8 cellular contexts compared by ENCODE assay signal in genomic region chr5:181258576-181258975, GRCh38. TPM values are rescaled to one million over a fixed set of nuclear protein-coding genes. Genes with fewer than 3 reads are reported as not detected.
DNase-seq lines count a peak whose midpoint lies in the region; ATAC-seq and TF ChIP-seq lines count a peak whose summit lies in the region.

No MANE protein-coding gene starts in this region.

- no peaks in the 10 kb centered on the region for H3F3A ChIP-seq in Loucy (ENCODE audit: low read depth)
- no peaks in the 10 kb centered on the region for H3F3A ChIP-seq in neural cell (ENCODE audit: insufficient read depth, low read length, poor library complexity, severe bottlenecking)

- H3K79me2 ChIP-seq in Loucy (ENCODE audit: insufficient read depth, low read length), result peaks cover 59% of the 10 kb centered on the region
- H3K79me2 ChIP-seq in neural cell (replicated peaks; ENCODE audit: insufficient read depth, low read length), result peaks cover 65% of the 10 kb centered on the region

- peaks cover 43 to 69% (median 53%) of the 10 kb centered on the region in 10 experiments for H3K4me1 ChIP-seq in BLaER1 treated with 17β-estradiol and CSF1 and Interleukin-3, amounts not matched to agents 10 nM and 100 nM
- H3K4me1 ChIP-seq in Loucy (ENCODE audit: insufficient read depth, low read length, poor library complexity, severe bottlenecking) (peaks cover 25% of the 10 kb centered on the region), duodenal mucosa (ENCODE audit: control insufficient read depth in 1 of 2, insufficient read depth in 2 of 2, low read length in 2 of 2) (peaks cover 38 to 44% of the 10 kb centered on the region in 2 donors), Peyer's patch (peaks cover 0 to 37% (median 15%) of the 10 kb centered on the region in 4 donors)

- no peaks in the 10 kb centered on the region for H3K9me3 ChIP-seq in BLaER1 treated with 17β-estradiol and CSF1 and Interleukin-3, amounts not matched to agents 10 nM and 100 nM (replicated peaks in 1 of 11)
- H3K9me3 ChIP-seq in Loucy (ENCODE audit: insufficient read depth, low read depth, low read length), result no peaks in the 10 kb centered on the region
- no peaks in the 10 kb centered on the region for H3K9me3 ChIP-seq in duodenal mucosa (ENCODE audit: control insufficient read depth in 1 of 2, low read length in 2 of 2)
- no peaks in the 10 kb centered on the region for H3K9me3 ChIP-seq in neural cell (ENCODE audit: low read length)
- no peaks in the 10 kb centered on the region for H3K9me3 ChIP-seq in Peyer's patch

- peaks cover 54 to 79% (median 68%) of the 10 kb centered on the region in 11 experiments; a peak in 20 of 22 replicates for H4K20me1 ChIP-seq in BLaER1 treated with 17β-estradiol and CSF1 and Interleukin-3, amounts not matched to agents 10 nM and 100 nM
- H4K20me1 ChIP-seq in Loucy (ENCODE audit: insufficient read depth, low read length, poor library complexity, severe bottlenecking) (peaks cover 13% of the 10 kb centered on the region), neural cell (ENCODE audit: insufficient read depth) (no peaks in the 10 kb centered on the region)

- H3K4me2 ChIP-seq in BLaER1 treated with 17β-estradiol and CSF1 and Interleukin-3, amounts not matched to agents 10 nM and 100 nM, result peak overlapping the region; percentile 93 to 100 (median 99)
- H3K4me2 ChIP-seq in Loucy (ENCODE audit: low read depth, low read length, poor library complexity, severe bottlenecking) (peak overlapping the region; percentile 97), neural cell (ENCODE audit: low read length) (peak overlapping the region; percentile 90)

- no peak for ATAC-seq in GM19452 (IDR thresholded peaks at IDR 0.05; ENCODE audit: unreplicated experiment)

- H2AFZ ChIP-seq in Loucy (ENCODE audit: low read length), result no peak overlapping the region
- no peak overlapping the region for H2AFZ ChIP-seq in neural cell (ENCODE audit: low read depth, low read length)

- H3K36me3 ChIP-seq in BLaER1 treated with 17β-estradiol and CSF1 and Interleukin-3, amounts not matched to agents 10 nM and 100 nM, result peaks cover 44 to 58% (median 50%) of the 10 kb centered on the region in 11 experiments
- H3K36me3 ChIP-seq in Loucy (ENCODE audit: insufficient read depth, low read length), result no peaks in the 10 kb centered on the region
- H3K36me3 ChIP-seq in duodenal mucosa (ENCODE audit: control insufficient read depth in 1 of 2, insufficient read depth in 2 of 2, low read length in 2 of 2), result peaks cover 11 to 15% of the 10 kb centered on the region in 2 donors
- no peaks in the 10 kb centered on the region for H3K36me3 ChIP-seq in neural cell (ENCODE audit: insufficient read depth, low read length)
- H3K36me3 ChIP-seq in Peyer's patch, result peaks cover 0 to 26% (median 0%) of the 10 kb centered on the region in 3 donors

- no peaks in the 10 kb centered on the region for H3K27me3 ChIP-seq in BLaER1 treated with 17β-estradiol and CSF1 and Interleukin-3, amounts not matched to agents 10 nM and 100 nM
- H3K27me3 ChIP-seq in Loucy (ENCODE audit: insufficient read depth, low read length, poor library complexity, severe bottlenecking) (no peaks in the 10 kb centered on the region), duodenal mucosa (ENCODE audit: control insufficient read depth in 1 of 2, insufficient read depth in 2 of 2, low read length in 2 of 2) (no peaks in the 10 kb centered on the region), neural cell (ENCODE audit: insufficient read depth, low read depth, low read length) (no peaks in the 10 kb centered on the region), Peyer's patch (no peaks in the 10 kb centered on the region)

- TF ChIP-seq CTCF in Loucy (conservative IDR thresholded peaks at IDR 0.05; ENCODE audit: low read length) (no peak), neural cell (IDR thresholded peaks at IDR 0.05; ENCODE audit: poor library complexity, severe bottlenecking) (no peak), Peyer's patch (IDR thresholded peaks at IDR 0.05) (no peak)

- DNase-seq in Peyer's patch (no peak), AG20443 (ENCODE audit: low spot score) (no peak), NCI-H748 (lab: John Stamatoyannopoulos, UW; ENCODE audit: unreplicated experiment) (no peak)

- no peak for TF ChIP-seq POLR2A in Peyer's patch (IDR thresholded peaks at IDR 0.05)

- no peak overlapping the region for H3K27ac ChIP-seq in BLaER1 treated with 17β-estradiol and CSF1 and Interleukin-3, amounts not matched to agents 10 nM and 100 nM
- H3K27ac ChIP-seq in duodenal mucosa (ENCODE audit: low read depth, low read length) (no peak overlapping the region), neural cell (ENCODE audit: low read length) (no peak overlapping the region), Peyer's patch (no peak overlapping the region)

- no peak for TF ChIP-seq RAD21 in neural cell (conservative IDR thresholded peaks at IDR 0.05)

- no peaks in the 10 kb centered on the region for H3K9me2 ChIP-seq in Loucy (replicated peaks; ENCODE audit: low read depth, low read length)
- H3K9me2 ChIP-seq in neural cell (ENCODE audit: insufficient read depth, low read length), result no peaks in the 10 kb centered on the region

- TF ChIP-seq EP300 in neural cell (conservative IDR thresholded peaks at IDR 0.05; ENCODE audit: poor library complexity, severe bottlenecking), result no peak

- peak overlapping the region in 10 of 11 experiments; percentile 99 to 100 (median 100); a peak in 20 of 22 replicates for H3K9ac ChIP-seq in BLaER1 treated with 17β-estradiol and CSF1 and Interleukin-3, amounts not matched to agents 10 nM and 100 nM
- no peak overlapping the region for H3K9ac ChIP-seq in Loucy (ENCODE audit: low read depth, low read length, poor library complexity, severe bottlenecking)
- peak overlapping the region; percentile 16 to 94 for H3K9ac ChIP-seq in duodenal mucosa (ENCODE audit: low read depth in 1 of 2, low read length in 2 of 2)
- H3K9ac ChIP-seq in neural cell (ENCODE audit: low read length), result no peak overlapping the region

- peak overlapping the region; percentile 73 to 96 (median 92) for H3K4me3 ChIP-seq in BLaER1 treated with 17β-estradiol and CSF1 and Interleukin-3, amounts not matched to agents 10 nM and 100 nM
- H3K4me3 ChIP-seq in Loucy (ENCODE audit: low read length, poor library complexity, severe bottlenecking) (peak overlapping the region; percentile 97), duodenal mucosa (ENCODE audit: low read depth in 1 of 2, low read length in 2 of 2) (peak overlapping the region; percentile 98 to 99), neural cell (ENCODE audit: low read length) (peak overlapping the region; percentile 85), Peyer's patch (peak overlapping the region in 2 of 4 donors; percentile 56 to 70)

TF ChIP-seq in neural cell, 6 proteins besides CTCF, POLR2A, EP300 and RAD21:
- TF ChIP-seq MXI1 (conservative IDR thresholded peaks at IDR 0.05; ENCODE audit: poor library complexity, severe bottlenecking), result no peak
- TF ChIP-seq SMC3 (conservative IDR thresholded peaks at IDR 0.05; ENCODE audit: poor library complexity), result no peak
- no peak for TF ChIP-seq POLR2AphosphoS5 (IDR thresholded peaks at IDR 0.05)

RNA-seq across cellular contexts. Expression of gene TRIM52, which starts 2.4 kb away (rescaled TPM):
- 42.0 and 47.7 TPM in 2 replicates for polyA plus RNA-seq in neural cell
- 20.0 and 21.6 TPM in 2 replicates for polyA minus RNA-seq in neural cell
- 10 to 100 TPM; 15.6 to 23.1 (median 20.3) TPM for total RNA-seq in Peyer's patch

RNA-seq across cellular contexts. Expression of gene RACK1, which starts 14.9 kb away (rescaled TPM):
- polyA plus RNA-seq in neural cell, result 2,178 and 2,281 TPM in 2 replicates
- 1,575 and 1,611 TPM in 2 replicates for polyA minus RNA-seq in neural cell
- 1,000 to 10,000 TPM; 1,067 to 1,931 (median 1,321) TPM for total RNA-seq in Peyer's patch

RNA-seq across cellular contexts. Expression of gene TRIM41, which starts 35.5 kb away (rescaled TPM):
- 32.1 and 37.7 TPM in 2 replicates for polyA plus RNA-seq in neural cell
- 25.5 and 33.1 TPM in 2 replicates for polyA minus RNA-seq in neural cell
- total RNA-seq in Peyer's patch, result 10 to 100 TPM; 13.7 to 31.4 (median 21.8) TPM

RNA-seq across cellular contexts. Expression of gene TRIM7, which starts 53.6 kb away (rescaled TPM):
- 1.4 and 2.1 TPM in 2 replicates for polyA plus RNA-seq in neural cell
- 0.93 TPM in 1 of 2 replicates, not detected in the other for polyA minus RNA-seq in neural cell
- 1 to 10 TPM in 3 of 4 donors, under 1 TPM in 1; 0.88 to 2.6 (median 2.2) TPM for total RNA-seq in Peyer's patch

Comparison
In these comparisons a context has a peak if more than half of its experiments do, and no peak if none do; other contexts are left out.
1. H3K9ac ChIP-seq: peak in BLaER1 treated with 17β-estradiol and CSF1 and Interleukin-3, amounts not matched to agents 10 nM and 100 nM (10 of 11) and duodenal mucosa (2 of 2); none in Loucy (single experiment) and neural cell (single experiment).
2. Peak in every context shown above with its lines, with median percentiles within 50 percentile points of each other: H3K4me2 ChIP-seq.